Comparison of ENCODE assay signal across 8 cellular contexts in the genomic region with DNA sequence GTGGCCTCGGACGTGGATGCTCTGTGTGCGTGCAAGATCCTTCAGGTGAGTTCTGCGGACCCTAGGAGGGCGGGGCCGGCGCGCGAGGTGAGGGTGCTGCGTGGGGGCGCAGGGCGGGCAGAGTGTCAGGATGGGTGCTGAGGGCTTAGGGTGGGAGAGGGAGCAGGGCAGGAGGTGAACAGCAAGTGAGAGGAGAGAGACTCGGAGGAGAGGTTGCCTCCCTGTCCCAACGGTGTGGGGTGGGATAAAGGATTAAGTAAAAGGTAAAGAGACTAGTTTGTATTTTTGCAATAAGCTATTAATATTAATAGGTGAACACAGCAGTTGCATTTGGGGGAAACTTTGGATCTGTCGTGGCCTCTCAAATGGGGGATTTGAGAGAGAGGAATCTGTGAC. TPM values are rescaled to one million over a fixed set of nuclear protein-coding genes. Genes with fewer than 3 reads are reported as not detected.
DNase-seq lines count a peak whose midpoint lies in the region; ATAC-seq and TF ChIP-seq lines count a peak whose summit lies in the region.

No MANE protein-coding gene starts in this region.

- H3K4me3 Mint-ChIP-seq in T-helper 2 cell treated with Interferon-gamma antibody and Interleukin-4, amounts not matched to agents 5 μg/mL and 100 μg/mL, for 36 hours, result peak overlapping the region; percentile 95
- peak overlapping the region; percentile 94 for H3K4me3 Mint-ChIP-seq in glutamatergic neuron (ENCODE audit: unreplicated experiment)
- H3K4me3 Mint-ChIP-seq in stimulated activated effector memory CD8-positive, alpha-beta T cell treated with anti-CD3 and anti-CD28 coated beads, Interleukin-12 subunit alpha, Interleukin-12 subunit beta, amount 100 ng/mL, for 72 hours, result peak overlapping the region; percentile 98

- TF ChIP-seq CTCF in RWPE2 (IDR thresholded peaks at IDR 0.05; ENCODE audit: poor library complexity, severe bottlenecking), result no peak
- TF ChIP-seq CTCF in glutamatergic neuron (IDR thresholded peaks at IDR 0.05; ENCODE audit: partially characterized antibody, unreplicated experiment), result no peak

- H3K4me1 ChIP-seq in RWPE2 (ENCODE audit: insufficient read depth, poor library complexity, severe bottlenecking), result peaks cover 33% of the 10 kb centered on the region

- H3K36me3 Mint-ChIP-seq in T-helper 2 cell treated with Interferon-gamma antibody and Interleukin-4, amounts not matched to agents 5 μg/mL and 100 μg/mL, for 36 hours (ENCODE audit: low read depth), result peaks cover 32% of the 10 kb centered on the region
- H3K36me3 Mint-ChIP-seq in glutamatergic neuron (ENCODE audit: unreplicated experiment), result no peaks in the 10 kb centered on the region
- H3K36me3 Mint-ChIP-seq in stimulated activated effector memory CD8-positive, alpha-beta T cell treated with anti-CD3 and anti-CD28 coated beads, Interleukin-12 subunit alpha, Interleukin-12 subunit beta, amount 100 ng/mL, for 72 hours, result peaks cover 68% of the 10 kb centered on the region

- no peaks in the 10 kb centered on the region for H3K27me3 ChIP-seq in RWPE2 (ENCODE audit: insufficient read depth, poor library complexity, severe bottlenecking)

- H3K36me3 ChIP-seq in RWPE2 (ENCODE audit: low read depth), result peaks cover 51% of the 10 kb centered on the region

- peak overlapping the region; percentile 66 for H3K4me3 ChIP-seq in RWPE2 (ENCODE audit: severe bottlenecking)

- ATAC-seq in RWPE2 (ENCODE audit: low read depth) (no peak), left colon (no peak), HG03108 (IDR thresholded peaks at IDR 0.05; ENCODE audit: unreplicated experiment) (no peak)
- ATAC-seq in stimulated activated effector memory CD8-positive, alpha-beta T cell treated with anti-CD3 and anti-CD28 coated beads, Interleukin-12 subunit alpha, Interleukin-12 subunit beta, amount 100 ng/mL, for 72 hours, result peak; percentile 2

- no peaks in the 10 kb centered on the region for H3K27me3 Mint-ChIP-seq in T-helper 2 cell treated with Interferon-gamma antibody and Interleukin-4, amounts not matched to agents 5 μg/mL and 100 μg/mL, for 36 hours (ENCODE audit: low read depth)
- H3K27me3 Mint-ChIP-seq in glutamatergic neuron (ENCODE audit: unreplicated experiment), result peaks cover 2% of the 10 kb centered on the region

- intact Hi-C loops in left colon (cut with DNase I, micrococcal nuclease), result no loop called here

- H3K27ac ChIP-seq in RWPE2 (ENCODE audit: poor library complexity, severe bottlenecking), result peak overlapping the region; percentile 99

- no peaks in the 10 kb centered on the region for H3K9me3 ChIP-seq in RWPE2 (ENCODE audit: severe bottlenecking)

- H3K9me3 Mint-ChIP-seq in T-helper 2 cell treated with Interferon-gamma antibody and Interleukin-4, amounts not matched to agents 5 μg/mL and 100 μg/mL, for 36 hours, result no peaks in the 10 kb centered on the region
- H3K9me3 Mint-ChIP-seq in glutamatergic neuron (ENCODE audit: unreplicated experiment), result peaks cover 4% of the 10 kb centered on the region
- H3K9me3 Mint-ChIP-seq in stimulated activated effector memory CD8-positive, alpha-beta T cell treated with anti-CD3 and anti-CD28 coated beads, Interleukin-12 subunit alpha, Interleukin-12 subunit beta, amount 100 ng/mL, for 72 hours, result no peaks in the 10 kb centered on the region

- no peak for DNase-seq in T-helper 2 cell treated with Interferon-gamma antibody and Interleukin-4, amounts not matched to agents 5 μg/mL and 100 μg/mL, for 36 hours (ENCODE audit: low spot score)
- DNase-seq in T-helper 2 cell (no peak), RWPE2 (ENCODE audit: low spot score) (no peak), glutamatergic neuron (no peak), left colon (no peak), SIG-M5 (lab: John Stamatoyannopoulos, UW) (no peak)
- DNase-seq in stimulated activated effector memory CD8-positive, alpha-beta T cell treated with anti-CD3 and anti-CD28 coated beads, Interleukin-12 subunit alpha, Interleukin-12 subunit beta, amount 100 ng/mL, for 72 hours (ENCODE audit: low spot score in 2 of 2), result no peak

- peak overlapping the region; percentile 98 for H3K27ac Mint-ChIP-seq in T-helper 2 cell treated with Interferon-gamma antibody and Interleukin-4, amounts not matched to agents 5 μg/mL and 100 μg/mL, for 36 hours
- H3K27ac Mint-ChIP-seq in glutamatergic neuron (ENCODE audit: unreplicated experiment), result peak overlapping the region; percentile 54
- H3K27ac Mint-ChIP-seq in stimulated activated effector memory CD8-positive, alpha-beta T cell treated with anti-CD3 and anti-CD28 coated beads, Interleukin-12 subunit alpha, Interleukin-12 subunit beta, amount 100 ng/mL, for 72 hours, result peak overlapping the region; percentile 100

- peaks cover 22% of the 10 kb centered on the region for H3K4me1 Mint-ChIP-seq in T-helper 2 cell treated with Interferon-gamma antibody and Interleukin-4, amounts not matched to agents 5 μg/mL and 100 μg/mL, for 36 hours (ENCODE audit: low read depth)
- peaks cover 8% of the 10 kb centered on the region for H3K4me1 Mint-ChIP-seq in glutamatergic neuron (ENCODE audit: low read depth, unreplicated experiment)
- H3K4me1 Mint-ChIP-seq in stimulated activated effector memory CD8-positive, alpha-beta T cell treated with anti-CD3 and anti-CD28 coated beads, Interleukin-12 subunit alpha, Interleukin-12 subunit beta, amount 100 ng/mL, for 72 hours, result peaks cover 35% of the 10 kb centered on the region

RNA-seq across cellular contexts. Expression of a gene that starts 0.5 kb away (rescaled TPM):
- total RNA-seq in glutamatergic neuron (ENCODE audit: unreplicated experiment), result 3.5 TPM
- 1 to 10 TPM; 2.7 to 7.0 TPM for total RNA-seq in left colon

RNA-seq across cellular contexts. Expression of a gene that starts 1.2 kb away (rescaled TPM):
- 48.0 TPM for total RNA-seq in glutamatergic neuron (ENCODE audit: unreplicated experiment)
- total RNA-seq in left colon, result 10 to 100 TPM; 48.8 to 51.8 TPM

RNA-seq across cellular contexts. Expression of a gene that starts 32.7 kb away (rescaled TPM):
- total RNA-seq in glutamatergic neuron (ENCODE audit: unreplicated experiment) (47.7 TPM), left colon (10 to 100 TPM; 20.1 to 23.4 TPM)

RNA-seq across cellular contexts. Expression of a gene that starts 44.0 kb away (rescaled TPM):
- total RNA-seq in glutamatergic neuron (ENCODE audit: unreplicated experiment), result 7.4 TPM
- total RNA-seq in left colon, result 10 to 100 TPM; 18.6 to 27.7 TPM

RNA-seq across cellular contexts. Expression of a gene that starts 47.8 kb away (rescaled TPM):
- total RNA-seq in glutamatergic neuron (ENCODE audit: unreplicated experiment) (24.4 TPM), left colon (10 to 100 TPM; 16.6 to 20.1 TPM)
